ENCODE assay signal across 17 cellular contexts in genomic region chr9:259405-260404, GRCh38. TPM values are rescaled to one million over a fixed set of nuclear protein-coding genes. Genes with fewer than 3 reads are reported as not detected.
"Had no signal": no experiment of that assay in that cellular context is flagged by ENCODE, and none has a peak within 500 bp of the region (broad histone marks: within the 10 kb centered on the region; RNA-seq: fewer than 3 reads in every experiment).

No MANE protein-coding gene starts in this region.

- DNase-seq: activated CD4-positive, alpha-beta memory T cell treated with anti-CD3 and anti-CD28 coated beads, Interleukin-2, amount 10 ng/mL, durations not matched to agents 7 days and 5 days; activated CD4-positive, CD25-positive, alpha-beta regulatory T cell treated with anti-CD3 and anti-CD28 coated beads, Interleukin-2, amount 50 U/mL, for 72 hours; activated naive CD4-positive, alpha-beta T cell treated with anti-CD3 and anti-CD28 coated beads, Interleukin-2, amount 50 U/mL, for 16 hours; adrenal gland; caudate nucleus; colonic mucosa; effector CD8-positive, alpha-beta T cell; kidney; left ventricle myocardium inferior; mesenchymal stem cell; retina; small intestine had no signal

- H3K4me1 ChIP-seq: adrenal gland, colonic mucosa, left ventricle myocardium inferior had no signal

- H3K9me3 Mint-ChIP-seq: activated CD4-positive, alpha-beta memory T cell treated with anti-CD3 and anti-CD28 coated beads, Interleukin-2, amount 10 ng/mL, durations not matched to agents 7 days and 5 days; activated T-helper 2 cell treated with anti-CD3 and anti-CD28 coated beads, Interferon-gamma antibody, Interleukin-2, Interleukin-4, amounts not matched to agents 10 μg/mL and 5 μg/mL and 100 μg/mL, durations not matched to agents 14 hours and 24 hours and 36 hours had no signal

- H3K27me3 Mint-ChIP-seq: activated CD4-positive, alpha-beta memory T cell treated with anti-CD3 and anti-CD28 coated beads, Interleukin-2, amount 10 ng/mL, durations not matched to agents 7 days and 5 days had no signal

- FAIRE-seq: kidney, small intestine, urothelium cell line had no signal

- H3K4me3 Mint-ChIP-seq: activated CD4-positive, alpha-beta memory T cell treated with anti-CD3 and anti-CD28 coated beads, Interleukin-2, amount 10 ng/mL, durations not matched to agents 7 days and 5 days had no signal

- H3K27ac Mint-ChIP-seq: activated CD4-positive, alpha-beta memory T cell treated with anti-CD3 and anti-CD28 coated beads, Interleukin-2, amount 10 ng/mL, durations not matched to agents 7 days and 5 days; activated T-helper 2 cell treated with anti-CD3 and anti-CD28 coated beads, Interferon-gamma antibody, Interleukin-2, Interleukin-4, amounts not matched to agents 10 μg/mL and 5 μg/mL and 100 μg/mL, durations not matched to agents 14 hours and 24 hours and 36 hours had no signal

- ATAC-seq: gastroesophageal sphincter had no signal

- H3K27me3 ChIP-seq: adrenal gland, colonic mucosa, gastroesophageal sphincter had no signal

- H3K4me3 ChIP-seq: adrenal gland, colonic mucosa, gastroesophageal sphincter, left ventricle myocardium inferior had no signal

- H3K27ac ChIP-seq: adrenal gland, colonic mucosa, gastroesophageal sphincter, left ventricle myocardium inferior had no signal

- H3K9me3 ChIP-seq: adrenal gland, colonic mucosa, gastroesophageal sphincter, left ventricle myocardium inferior had no signal

- H3K36me3 ChIP-seq: adrenal gland, colonic mucosa, gastroesophageal sphincter, left ventricle myocardium inferior had no signal

RNA-seq across cellular contexts. Expression of gene DOCK8, which starts 45.0 kb away (rescaled TPM):
- total RNA-seq: osteocyte had no signal
- polyA plus RNA-seq: neural cell had no signal
